Comparison of ENCODE assay signal across 8 cellular contexts in the genomic region with DNA sequence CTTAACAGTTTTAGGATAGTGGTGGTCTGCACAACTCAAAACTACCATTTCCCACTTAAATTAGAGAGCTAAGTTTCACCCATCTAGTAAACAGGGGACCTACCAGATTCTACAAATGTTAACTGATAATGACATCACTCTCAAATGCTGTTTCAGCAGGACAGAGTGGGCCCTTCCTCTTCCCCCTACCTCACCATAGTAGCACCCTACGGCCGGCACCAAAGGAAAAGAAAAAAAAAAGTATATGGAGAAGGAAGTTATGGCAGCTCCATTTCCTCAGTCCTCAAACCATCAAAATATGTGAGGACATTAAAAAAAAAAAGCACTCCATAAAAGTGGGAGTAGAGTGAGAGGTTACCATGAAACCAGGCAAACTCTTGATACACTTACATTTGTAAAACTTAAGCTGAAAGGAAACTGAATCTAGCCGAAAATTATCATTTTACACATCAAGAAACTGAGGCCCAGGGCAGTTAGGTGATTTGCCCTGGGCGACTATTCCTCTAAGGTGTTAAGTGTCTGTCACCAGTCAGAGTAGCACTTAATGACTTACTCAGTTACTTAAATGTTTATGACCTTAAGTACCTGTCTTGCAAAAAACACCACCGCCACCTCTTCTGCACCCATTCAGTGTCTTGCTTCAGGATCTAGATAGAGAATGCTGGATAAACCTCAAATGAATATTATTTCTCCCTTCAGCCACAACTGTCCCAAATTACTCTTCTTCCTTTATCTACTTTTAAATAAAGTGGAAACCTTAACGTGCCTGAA. TPM values are rescaled to one million over a fixed set of nuclear protein-coding genes. Genes with fewer than 3 reads are reported as not detected.
DNase-seq lines count a peak whose midpoint lies in the region; ATAC-seq, FAIRE-seq and TF ChIP-seq lines count a peak whose summit lies in the region.

No MANE protein-coding gene starts in this region.

- H3K4me1 Mint-ChIP-seq in GM23338 = peaks cover 41% of the 10 kb centered on the region
- peaks cover 77% of the 10 kb centered on the region for H3K4me1 Mint-ChIP-seq in activated B cell treated with CpG ODN at 0.5 μM for 24 hours

- TF ChIP-seq POLR2A in spleen (IDR thresholded peaks at IDR 0.05) (no peak), GM12891 (IDR thresholded peaks at IDR 0.05; ENCODE audit: low read depth, low read length) (no peak)

- peaks cover 63% of the 10 kb centered on the region for H4K20me1 ChIP-seq in GM23338 (replicated peaks; ENCODE audit: insufficient read depth)

- H3K9me3 ChIP-seq in AG04450 (ENCODE audit: control insufficient read depth, insufficient read depth, low read length) (peaks cover under 1% of the 10 kb centered on the region), iPS DF 6.9 (ENCODE audit: control insufficient read depth, insufficient read depth, low read length) (no peaks in the 10 kb centered on the region), spleen (no peaks in the 10 kb centered on the region)

- no peak overlapping the region for H2AFZ ChIP-seq in GM23338

- H3K4me3 Mint-ChIP-seq in GM23338 (peak overlapping the region; percentile 99), activated B cell treated with CpG ODN at 0.5 μM for 24 hours (peak overlapping the region; percentile 99)

- H3K9me3 Mint-ChIP-seq in GM23338 (peaks cover 13% of the 10 kb centered on the region), activated B cell treated with CpG ODN at 0.5 μM for 24 hours (no peaks in the 10 kb centered on the region)

- POLR2A ChIA-PET in AG04450 (lab: Yijun Ruan, JAX) (interaction anchor here (0.7 to 3.2 kb wide), 2 partner anchors 46 to 559 kb away, joined by 3 to 14 read pairs; a partner anchor contains a TSS), activated B cell treated with CpG ODN at 0.5 μM for 24 hours (lab: Charles Lee) (interaction anchor here (0.6 to 5.4 kb wide), 5 partner anchors 9 to 667 kb away, joined by 4 to 135 read pairs (median 56); a partner anchor contains a TSS)

- no CpG with 5 or more reads among the region's 6 CpGs for WGBS in iPS DF 6.9 (ENCODE audit: insufficient coverage, insufficient read length)
- 0 to 1% (median 1%) methylated on average over 6 of the region's 6 CpGs for WGBS in spleen, 5 donors

- H3K27me3 ChIP-seq in AG04450 (ENCODE audit: control insufficient read depth, insufficient read depth, low read length) (no peaks in the 10 kb centered on the region), GM23338 (ENCODE audit: insufficient read depth) (no peaks in the 10 kb centered on the region), iPS DF 6.9 (ENCODE audit: control insufficient read depth, insufficient read depth, low read length) (no peaks in the 10 kb centered on the region), spleen (replicated peaks in 1 of 7) (no peaks in the 10 kb centered on the region)

- H3K4me3 ChIP-seq in AG04450 (ENCODE audit: low read depth, low read length) (peak overlapping the region; percentile 90), GM23338 (peak overlapping the region; percentile 95), iPS DF 6.9 (ENCODE audit: low read length) (peak overlapping the region; percentile 23; the same call in 1 of the 2 replicates), spleen (peak overlapping the region; percentile 90 to 97 (median 94))

- H3K4me2 ChIP-seq in GM23338 = peak overlapping the region; percentile 97

- DNase-seq in AG04450 (ENCODE audit: low read depth, low spot score) = no peak
- DNase-seq in GM23338 (ENCODE audit: low spot score) = no peak
- DNase-seq in activated B cell treated with CpG ODN at 0.5 μM for 24 hours = no peak
- DNase-seq in iPS DF 6.9 (ENCODE audit: low read depth, low spot score) = no peak
- DNase-seq in spleen = no peak
- DNase-seq in GM12891 (ENCODE audit: insufficient read length, low spot score) = no peak
- DNase-seq in globus pallidus (ENCODE audit: low spot score) = no peak

- H3K27ac Mint-ChIP-seq in GM23338 (no peak overlapping the region), activated B cell treated with CpG ODN at 0.5 μM for 24 hours (peak overlapping the region; percentile 94)

- H3K27ac ChIP-seq in AG04450 (ENCODE audit: low read depth, low read length) (no peak overlapping the region), GM23338 (ENCODE audit: low read depth) (no peak overlapping the region), iPS DF 6.9 (ENCODE audit: low read length) (no peak overlapping the region), spleen (peak overlapping the region in 7 of 8 donors; percentile 100)

- no peaks in the 10 kb centered on the region for H3K9me2 ChIP-seq in GM23338 (ENCODE audit: insufficient read depth)

- peaks cover 68% of the 10 kb centered on the region for H3K79me2 ChIP-seq in GM23338 (replicated peaks; ENCODE audit: insufficient read depth)

- peaks cover 29% of the 10 kb centered on the region for H3K36me3 Mint-ChIP-seq in GM23338 (ENCODE audit: low read depth)
- peaks cover 50% of the 10 kb centered on the region for H3K36me3 Mint-ChIP-seq in activated B cell treated with CpG ODN at 0.5 μM for 24 hours (ENCODE audit: low read depth)

- FAIRE-seq in GM12891 (lab: Jason Lieb, UNC) = no peak

- peaks cover 16% of the 10 kb centered on the region; the same call in 1 of the 2 replicates for H3F3A ChIP-seq in GM23338 (replicated peaks; ENCODE audit: low read depth)

- ATAC-seq in GM23338 = no peak
- no peak for ATAC-seq in activated B cell treated with CpG ODN at 0.5 μM for 24 hours (ENCODE audit: low read depth)
- no peak for ATAC-seq in HG03097 (IDR thresholded peaks at IDR 0.05; ENCODE audit: low FRiP score, unreplicated experiment)

- peaks cover 52% of the 10 kb centered on the region for H3K4me1 ChIP-seq in GM23338 (ENCODE audit: insufficient read depth)
- H3K4me1 ChIP-seq in iPS DF 6.9 (ENCODE audit: control insufficient read depth, insufficient read depth, low read length) = no peaks in the 10 kb centered on the region
- peaks cover 44 to 78% (median 60%) of the 10 kb centered on the region in 6 donors for H3K4me1 ChIP-seq in spleen

- H3K36me3 ChIP-seq in GM23338 (ENCODE audit: insufficient read depth) = no peaks in the 10 kb centered on the region
- no peaks in the 10 kb centered on the region for H3K36me3 ChIP-seq in iPS DF 6.9 (ENCODE audit: control insufficient read depth, insufficient read depth, low read length)
- peaks cover 0 to under 1% (median 0%) of the 10 kb centered on the region in 6 donors for H3K36me3 ChIP-seq in spleen

- peaks cover 13% of the 10 kb centered on the region for H3K27me3 Mint-ChIP-seq in GM23338 (ENCODE audit: insufficient read depth, low read depth, poor library complexity)
- no peaks in the 10 kb centered on the region for H3K27me3 Mint-ChIP-seq in activated B cell treated with CpG ODN at 0.5 μM for 24 hours

- intact Hi-C loops in activated B cell treated with CpG ODN at 0.5 μM for 24 hours (cut with micrococcal nuclease) (loop anchor here (1.0 to 5.0 kb wide), 4 partner anchors 7 to 1979 kb away; a partner anchor contains a TSS), spleen (cut with DNase I; ENCODE audit: low total_unique reads) (loop anchor here (10.0 kb wide), 2 partner anchors 51 to 561 kb away; a partner anchor contains a TSS)

- CTCF ChIA-PET in AG04450 (lab: Charles Lee) = interaction anchor here (0.6 to 1.0 kb wide), 8 partner anchors 12 to 820 kb away, joined by 3 to 9 read pairs (median 4); a partner anchor contains a TSS
- CTCF ChIA-PET in activated B cell treated with CpG ODN at 0.5 μM for 24 hours (lab: Charles Lee) = interaction anchor here (1.1 to 1.7 kb wide), 3 partner anchors 116 to 820 kb away, joined by 3 to 6 read pairs (median 6); a partner anchor contains a TSS

- TF ChIP-seq CTCF in AG04450 (IDR thresholded peaks at IDR 0.05; ENCODE audit: low read depth, low read length) = no peak
- no peak for TF ChIP-seq CTCF in GM23338 (conservative IDR thresholded peaks at IDR 0.05; ENCODE audit: low read depth in 2 of 2)
- TF ChIP-seq CTCF in activated B cell treated with CpG ODN at 0.5 μM for 24 hours (IDR thresholded peaks at IDR 0.05) = no peak
- TF ChIP-seq CTCF in spleen (IDR thresholded peaks at IDR 0.05 in 8 of 11, conservative IDR thresholded peaks at IDR 0.05 in 3 of 11) = no peak

TF ChIP-seq in GM23338, 12 proteins besides CTCF, POLR2A, EP300 and RAD21:
- no peak for TF ChIP-seq ZNF114 (CRISPR knock-in tag; IDR thresholded peaks at IDR 0.05)
- TF ChIP-seq POLR2AphosphoS5 (IDR thresholded peaks at IDR 0.05; ENCODE audit: low read depth) = no peak
- TF ChIP-seq ZNF331 (CRISPR knock-in tag; IDR thresholded peaks at IDR 0.05; ENCODE audit: low read depth) = no peak
- TF ChIP-seq EZH2 (IDR thresholded peaks at IDR 0.05; ENCODE audit: low read depth, unreplicated experiment) = no peak
- TF ChIP-seq EZH2phosphoT487 (IDR thresholded peaks at IDR 0.05; ENCODE audit: unreplicated experiment) = no peak
- no peak for TF ChIP-seq STAT1 (IDR thresholded peaks at IDR 0.05; ENCODE audit: unreplicated experiment)

TF ChIP-seq in GM12891, 5 proteins besides CTCF, POLR2A, EP300 and RAD21:
- TF ChIP-seq POU2F2 (IDR thresholded peaks at IDR 0.05; ENCODE audit: low read depth, low read length) = no peak
- no peak for TF ChIP-seq PAX5 (IDR thresholded peaks at IDR 0.05; ENCODE audit: insufficient read depth, low read length, severe bottlenecking)
- TF ChIP-seq SPI1 (IDR thresholded peaks at IDR 0.05; ENCODE audit: low read depth, low read length) = no peak
- no peak for TF ChIP-seq POLR2AphosphoS5 (IDR thresholded peaks at IDR 0.05; ENCODE audit: low read depth, low read length)
- TF ChIP-seq TAF1 (IDR thresholded peaks at IDR 0.05; ENCODE audit: low read depth, low read length) = no peak
TF ChIP-seq in GM12891: peak in this region for 0.

RNA-seq across cellular contexts. Expression of a gene that starts 2.7 kb away (rescaled TPM):
- polyA plus RNA-seq in AG04450 (2011; rRNA removed) (5.7 and 9.1 TPM in 2 replicates), GM23338 (2016; fragmentation: Nextera tagmentation; extraction: Ambion mirVana) (6.7 and 7.5 TPM in 2 replicates), spleen (10 to 100 TPM; 12.0 to 14.9 (median 13.3) TPM)
- polyA minus RNA-seq in AG04450 (2011; rRNA and poly(A)+ RNA removed) = 9.8 and 13.5 TPM in 2 replicates
- 39.1 and 50.6 TPM in 2 replicates for total RNA-seq in GM23338 (2014; rRNA removed; shearing (Covaris generic))
- total RNA-seq in activated B cell treated with CpG ODN at 0.5 μM for 24 hours (58.0 and 59.4 TPM in 2 replicates), spleen (10 to 100 TPM; 46.9 to 89.3 (median 59.6) TPM)
- 8.6 TPM for polyA plus RNA-seq in GM12891 (2012; ENCODE audit: low read depth, missing spikeins)

RNA-seq across cellular contexts. Expression of a gene that starts 56.7 kb away (rescaled TPM):
- polyA plus RNA-seq in AG04450 (2011; rRNA removed) = 57.2 and 67.7 TPM in 2 replicates
- 58.5 and 60.8 TPM in 2 replicates for polyA minus RNA-seq in AG04450 (2011; rRNA and poly(A)+ RNA removed)
- total RNA-seq in GM23338 (2014; rRNA removed; shearing (Covaris generic)) = 69.5 and 76.8 TPM in 2 replicates
- polyA plus RNA-seq in GM23338 (2016; fragmentation: Nextera tagmentation; extraction: Ambion mirVana) = 40.9 and 42.7 TPM in 2 replicates
- 31.2 and 31.8 TPM in 2 replicates for total RNA-seq in activated B cell treated with CpG ODN at 0.5 μM for 24 hours
- 10 to 100 TPM; 17.3 to 24.7 (median 21.0) TPM for total RNA-seq in spleen
- polyA plus RNA-seq in spleen = 10 to 100 TPM; 11.9 to 18.3 (median 15.7) TPM
- 46.1 TPM for polyA plus RNA-seq in GM12891 (2012; ENCODE audit: low read depth, missing spikeins)

Comparison
In these comparisons a context has a peak if more than half of its experiments do, and no peak if none do; other contexts are left out.
1. H3K27ac ChIP-seq: peak in spleen (7 of 8); none in AG04450 (single experiment), GM23338 (single experiment) and iPS DF 6.9 (single experiment).
2. H3K4me3 ChIP-seq: peak in every context shown above with its lines; median percentile 95 in GM23338; 94 in spleen; 90 in AG04450; 23 in iPS DF 6.9.